ENCODE assay signal across 31 cellular contexts in genomic region chr1:213714645-213715044, GRCh38.
DNase-seq lines count a peak whose midpoint lies in the region; ATAC-seq, FAIRE-seq and TF ChIP-seq lines count a peak whose summit lies in the region.
"Had no signal": no experiment of that assay in that cellular context is flagged by ENCODE, and none has a peak within 500 bp of the region (broad histone marks: within the 10 kb centered on the region; RNA-seq: fewer than 3 reads in every experiment).

No MANE protein-coding gene starts in this region.

- no peak overlapping the region for H4K5ac ChIP-seq in H1 (ENCODE audit: insufficient read length, low read depth, low read length)

- FAIRE-seq in HepG2 (lab: Jason Lieb, UNC) (no peak), H1 (lab: Jason Lieb, UNC) (no peak), small intestine (lab: Jason Lieb, UNC) (no peak)
- FAIRE-seq: endothelial cell of umbilical vein, G401.6, TTC549 had no signal

- TF ChIP-seq POLR2A in HepG2 (IDR thresholded peaks at IDR 0.05; ENCODE audit: insufficient read depth in 1 of 2, low read depth in 2 of 2, low read length in 2 of 2) = no peak
- no peak for TF ChIP-seq POLR2A in right lobe of liver (IDR thresholded peaks at IDR 0.05)
- no peak for TF ChIP-seq POLR2A in H1 (IDR thresholded peaks at IDR 0.05; ENCODE audit: control extremely low read depth in 1 of 2, low read depth in 2 of 2, low read length in 2 of 2)

- no peak overlapping the region for H3K4ac ChIP-seq in H1 (replicated peaks; ENCODE audit: insufficient read length, low read depth, low read length)

- H3K36me3 ChIP-seq in HepG2 (replicated peaks in 1 of 2; ENCODE audit: control insufficient read depth in 1 of 2, insufficient read depth in 2 of 2, low read length in 2 of 2) (no peaks in the 10 kb centered on the region), right lobe of liver (no peaks in the 10 kb centered on the region), H1 (ENCODE audit: control insufficient read depth in 2 of 4, insufficient read depth in 4 of 4, low read length in 3 of 4) (no peaks in the 10 kb centered on the region), small intestine (ENCODE audit: control insufficient read depth in 2 of 2, insufficient read depth in 2 of 2, low read length in 2 of 2) (no peaks in the 10 kb centered on the region)
- H3K36me3 ChIP-seq: breast epithelium, ovary, suprapubic skin, upper lobe of right lung had no signal

- no peak overlapping the region for H3K56ac ChIP-seq in H1 (replicated peaks; ENCODE audit: insufficient read length, low read depth, low read length)

- H3K14ac ChIP-seq in H1 (ENCODE audit: insufficient read length) = no peak overlapping the region

- peak overlapping the region; percentile 55; the same call in 1 of the 2 replicates for H2BK15ac ChIP-seq in H1 (ENCODE audit: low read length)

- no peaks in the 10 kb centered on the region for H3K79me1 ChIP-seq in H1 (ENCODE audit: low read depth, low read length)

- H3K27me3 ChIP-seq in HepG2 (ENCODE audit: control insufficient read depth in 1 of 2, insufficient read depth in 2 of 2, low read length in 2 of 2) (no peaks in the 10 kb centered on the region), right lobe of liver (no peaks in the 10 kb centered on the region), H1 (replicated peaks in 1 of 4; ENCODE audit: control insufficient read depth in 3 of 4, extremely low read depth in 1 of 4, insufficient read depth in 3 of 4, low read length in 3 of 4) (no peaks in the 10 kb centered on the region), small intestine (ENCODE audit: control insufficient read depth in 2 of 2, insufficient read depth in 2 of 2, low read length in 2 of 2) (no peaks in the 10 kb centered on the region)
- H3K27me3 ChIP-seq: breast epithelium, hepatocyte, ovary, suprapubic skin, upper lobe of right lung had no signal

- H3K4me2 ChIP-seq in HepG2 (ENCODE audit: low read depth, low read length) (no peak overlapping the region; the same call in 1 of the 2 replicates), H1 (ENCODE audit: insufficient read depth in 1 of 2, low read depth in 2 of 2, low read length in 2 of 2) (no peak overlapping the region)
- H3K4me2 ChIP-seq: hepatocyte had no signal

- H2BK5ac ChIP-seq in H1 (ENCODE audit: low read depth, low read length) = no peak overlapping the region

- no peak overlapping the region for H2BK20ac ChIP-seq in H1 (ENCODE audit: low read length)

- peak; percentile 45 for DNase-seq in HepG2 (ENCODE audit: low spot score)
- DNase-seq in right lobe of liver = no peak
- peak; percentile 96 for DNase-seq in NCI-H146 (lab: John Stamatoyannopoulos, UW)
- no peak for DNase-seq in H1 (ENCODE audit: low read depth in 1 of 2, low spot score in 2 of 2)
- peak; percentile 38 for DNase-seq in small intestine
- no peak for DNase-seq in pons (ENCODE audit: low spot score)
- DNase-seq in activated effector memory CD4-positive, alpha-beta T cell treated with anti-CD3 and anti-CD28 coated beads, Interleukin-2, amount 50 U/mL, for 16 hours = no peak
- DNase-seq: activated CD4-positive, alpha-beta T cell treated with anti-CD3 and anti-CD28 coated beads, Interleukin-2, amount 50 U/mL, for 48 hours; activated CD8-positive, alpha-beta memory T cell treated with anti-CD3 and anti-CD28 coated beads, Interleukin-2, amount 50 U/mL, for 48 hours; activated naive CD4-positive, alpha-beta T cell treated with anti-CD3 and anti-CD28 coated beads, Interleukin-2, amount 10 ng/mL, durations not matched to agents 7 days and 5 days; amygdala; CD8-positive, alpha-beta memory T cell; HCEC 1CT; Kasumi-1; NCI-H187; NCI-H226; ovary; PC-3; retina; stimulated activated naive CD4-positive, alpha-beta T cell; upper lobe of right lung had no signal

- no TSS peak for BruUV-seq in HepG2 (replicated peaks; lab: Mats Ljungman, UMichigan)

- TF ChIP-seq RAD21 in HepG2 (CRISPR knock-in tag; IDR thresholded peaks at IDR 0.05) (no peak), H1 (IDR thresholded peaks at IDR 0.05 in 1 of 2, conservative IDR thresholded peaks at IDR 0.05 in 1 of 2; ENCODE audit: low read depth in 2 of 2, low read length in 2 of 2) (no peak)

- H3K18ac ChIP-seq in H1 (ENCODE audit: extremely low read depth, low read length) = no peak overlapping the region

- intact Hi-C loops in HepG2 (cut with micrococcal nuclease; ENCODE audit: unreplicated experiment) (no loop called here), right lobe of liver (cut with DNase I) (no loop called here)

- CTCF ChIA-PET in HepG2 (lab: Yijun Ruan, JAX; ENCODE audit: low intra/inter-chr PET ratio, low total read pairs) = no interaction called here
- CTCF ChIA-PET in H1 (lab: Charles Lee; ENCODE audit: partially characterized antibody) = interaction anchor here (1.4 kb wide), 1 partner anchor 9 kb away, joined by 3 read pairs; no protein-coding TSS in a partner anchor

- no peak overlapping the region for H2AK5ac ChIP-seq in H1 (ENCODE audit: low read depth, low read length)

- H3K9ac ChIP-seq in HepG2 (ENCODE audit: insufficient read depth, low read depth, low read length) (no peak overlapping the region), H1 (replicated peaks in 1 of 4; ENCODE audit: extremely low read depth in 1 of 4, low read depth in 3 of 4, low read length in 3 of 4) (no peak overlapping the region)

- TF ChIP-seq CTCF in HepG2 (CRISPR knock-in tag; IDR thresholded peaks at IDR 0.05) (no peak), right lobe of liver (IDR thresholded peaks at IDR 0.05) (no peak), H1 (IDR thresholded peaks at IDR 0.05; ENCODE audit: control extremely low read depth in 1 of 3, insufficient read depth in 1 of 3, low read depth in 1 of 3, low read length in 3 of 3) (no peak)

- peak; percentile 84 for ATAC-seq in HepG2
- no peak for ATAC-seq in right lobe of liver
- ATAC-seq in esophagus mucosa = no peak
- ATAC-seq: natural killer cell treated with Interleukin-12 subunit alpha and Interleukin-12 subunit beta and Interleukin-15 and Interleukin-18, amount 100 ng/mL, for 72 hours; PC-3; upper lobe of right lung had no signal

- H3K27ac ChIP-seq in HepG2 (ENCODE audit: extremely low read length, insufficient read depth, low read length) = no peak overlapping the region
- no peak overlapping the region for H3K27ac ChIP-seq in right lobe of liver
- H3K27ac ChIP-seq in H1 (ENCODE audit: low read depth, low read length) = no peak overlapping the region
- no peak overlapping the region for H3K27ac ChIP-seq in small intestine (ENCODE audit: low read depth in 1 of 2, low read length in 1 of 2)
- H3K27ac ChIP-seq: breast epithelium, hepatocyte, ovary, SK-N-MC, skin epidermis, suprapubic skin, upper lobe of right lung had no signal

- H3K23me2 ChIP-seq in H1 (ENCODE audit: low read depth, low read length) = no peaks in the 10 kb centered on the region; the same call in 1 of the 2 replicates

- H4K91ac ChIP-seq in H1 (replicated peaks; ENCODE audit: insufficient read length, low read length) = no peak overlapping the region

- H3K23ac ChIP-seq in H1 (ENCODE audit: insufficient read length) = no peak overlapping the region

- H3K79me2 ChIP-seq in HepG2 (ENCODE audit: insufficient read depth, low read length) = no peaks in the 10 kb centered on the region
- no peaks in the 10 kb centered on the region for H3K79me2 ChIP-seq in H1 (ENCODE audit: control insufficient read depth in 1 of 2, insufficient read depth in 2 of 2, low read length in 2 of 2)
- H3K79me2 ChIP-seq: hepatocyte had no signal

- H3K9me3 ChIP-seq in HepG2 (ENCODE audit: low read length) (peaks cover 6% of the 10 kb centered on the region), right lobe of liver (no peaks in the 10 kb centered on the region), H1 (ENCODE audit: insufficient read depth in 2 of 2, low read depth in 1 of 2, low read length in 1 of 2) (no peaks in the 10 kb centered on the region; a peak in 1 of 4 replicates), small intestine (ENCODE audit: control insufficient read depth, low read depth) (no peaks in the 10 kb centered on the region)
- H3K9me3 ChIP-seq: breast epithelium, ovary, suprapubic skin, upper lobe of right lung had no signal

- POLR2A ChIA-PET in HepG2 (lab: Yijun Ruan, JAX) (no interaction called here), H1 (lab: Charles Lee; ENCODE audit: partially characterized antibody) (no interaction called here)

- 35% methylated on average over 4 of the region's 4 CpGs for WGBS in HepG2 (ENCODE audit: low lambda C conversion rate)
- 57% methylated on average over 4 of the region's 4 CpGs for WGBS in right lobe of liver (ENCODE audit: insufficient coverage, low coverage, low lambda C conversion rate, missing lambda C conversion rate)
- 75% methylated on average over 4 of the region's 4 CpGs; no CpG with 5 or more reads in 1 of the 2 experiments for WGBS in H1 (ENCODE audit: extremely low coverage in 1 of 2, insufficient coverage in 1 of 2, insufficient read length in 1 of 2, insufficient replicate concordance in 2 of 2, low coverage in 1 of 2, low lambda C conversion rate in 2 of 2, missing lambda C conversion rate in 1 of 2), 2 experiments
- WGBS in small intestine, 3 donors = 18 to 33% (median 25%) methylated on average over 4 of the region's 4 CpGs

- no peak for TF ChIP-seq EP300 in HepG2 (IDR thresholded peaks at IDR 0.05; ENCODE audit: low read depth in 2 of 2, low read length in 2 of 2)
- no peak for TF ChIP-seq EP300 in HepG2 (CRISPR knock-in tag; IDR thresholded peaks at IDR 0.05; ENCODE audit: borderline replicate concordance)
- no peak for TF ChIP-seq EP300 in H1 (IDR thresholded peaks at IDR 0.05; ENCODE audit: borderline replicate concordance in 1 of 2, low read depth in 2 of 2, low read length in 2 of 2)

- no peak overlapping the region for H2BK120ac ChIP-seq in H1 (replicated peaks; ENCODE audit: low read depth, low read length)

- H4K20me1 ChIP-seq in HepG2 (ENCODE audit: insufficient read depth, low read length) (no peaks in the 10 kb centered on the region), H1 (replicated peaks in 1 of 2; ENCODE audit: control insufficient read depth in 1 of 2, insufficient read depth in 2 of 2, low read length in 2 of 2) (no peaks in the 10 kb centered on the region)

- no peak overlapping the region for H2BK12ac ChIP-seq in H1 (ENCODE audit: low read depth, low read length)

- no peak overlapping the region for H4K8ac ChIP-seq in H1 (ENCODE audit: extremely low read depth, insufficient read depth, low read length)

- in situ Hi-C loops in HepG2 (cut with HindIII; ENCODE audit: extremely low pct_ligation_motif_present, low pct_unique_long_range_greater_than_20kb) = no loop called here

- H3K4me3 ChIP-seq in HepG2 (replicated peaks in 1 of 3; ENCODE audit: insufficient read depth in 1 of 3, low read depth in 2 of 3, low read length in 3 of 3) (no peak overlapping the region; a peak in 1 of 6 replicates), right lobe of liver (no peak overlapping the region), H1 (ENCODE audit: extremely low read depth in 1 of 4, insufficient read depth in 2 of 4, low read depth in 3 of 4, low read length in 4 of 4) (no peak overlapping the region), small intestine (ENCODE audit: low read depth in 1 of 2, low read length in 2 of 2) (no peak overlapping the region)
- H3K4me3 ChIP-seq: breast epithelium, hepatocyte, ovary, SK-N-MC, skin epidermis, suprapubic skin, upper lobe of right lung had no signal

- H3K4me1 ChIP-seq in HepG2 (ENCODE audit: insufficient read depth, low read length) (peaks cover 26% of the 10 kb centered on the region), right lobe of liver (no peaks in the 10 kb centered on the region), H1 (replicated peaks in 1 of 4; ENCODE audit: control insufficient read depth in 3 of 4, insufficient read depth in 4 of 4, low read length in 3 of 4) (peaks cover 0 to 7% (median 0%) of the 10 kb centered on the region in 4 experiments; a peak in 2 of 7 replicates), small intestine (ENCODE audit: control insufficient read depth in 2 of 2, insufficient read depth in 1 of 2, low read depth in 1 of 2, low read length in 1 of 2) (no peaks in the 10 kb centered on the region)
- H3K4me1 ChIP-seq: breast epithelium, suprapubic skin, upper lobe of right lung had no signal

- H2AFZ ChIP-seq in HepG2 (ENCODE audit: low read length) (peak overlapping the region; percentile 43), H1 (ENCODE audit: low read length) (0 out of 2 replicates have a peak overlapping the region, but pooled peaks have one; percentile 35)
- H2AFZ ChIP-seq: hepatocyte had no signal

Comparison
In these comparisons a context has a peak if more than half of its experiments do, and no peak if none do; other contexts are left out.
1. DNase-seq: peak in HepG2 (single experiment), NCI-H146 (single experiment) and small intestine (single experiment); none in right lobe of liver (0 of 3), H1 (0 of 2), pons (single experiment) and activated effector memory CD4-positive, alpha-beta T cell treated with anti-CD3 and anti-CD28 coated beads, Interleukin-2, amount 50 U/mL, for 16 hours (single experiment).